ENCODE assay signal across 8 cellular contexts in genomic region chr19:633786-634639, GRCh38. TPM values are rescaled to one million over a fixed set of nuclear protein-coding genes. Genes with fewer than 3 reads are reported as not detected.
DNase-seq lines count a peak whose midpoint lies in the region; ATAC-seq, FAIRE-seq and TF ChIP-seq lines count a peak whose summit lies in the region.

No MANE protein-coding gene starts in this region.

- no peak for DNase-seq in activated CD4-positive, alpha-beta T cell treated with anti-CD3 and anti-CD28 coated beads for 36 hours
- no peak for DNase-seq in activated CD4-positive, alpha-beta T cell treated with anti-CD3 and anti-CD28 coated beads for 1 hour
- DNase-seq in activated naive CD4-positive, alpha-beta T cell treated with anti-CD3 and anti-CD28 coated beads, Interleukin-2, amount 50 U/mL, for 72 hours (ENCODE audit: low spot score in 2 of 2) = no peak
- no peak for DNase-seq in kidney
- DNase-seq in testis = no peak
- no peak for DNase-seq in NCI-H2196 treated with DMSO at 0.1 percent for 48 hours (lab: John Stamatoyannopoulos, UW; ENCODE audit: unreplicated experiment)

- peaks cover 23% of the 10 kb centered on the region for H3K36me3 Mint-ChIP-seq in activated CD4-positive, alpha-beta T cell treated with anti-CD3 and anti-CD28 coated beads for 36 hours (ENCODE audit: low read depth)
- H3K36me3 Mint-ChIP-seq in activated naive CD4-positive, alpha-beta T cell treated with anti-CD3 and anti-CD28 coated beads, Interleukin-2, amount 50 U/mL, for 72 hours = peaks cover 2 to 9% of the 10 kb centered on the region in 2 donors

- H3K4me1 Mint-ChIP-seq in activated CD4-positive, alpha-beta T cell treated with anti-CD3 and anti-CD28 coated beads for 36 hours = peaks cover 27% of the 10 kb centered on the region

- no peak for TF ChIP-seq CTCF in kidney (IDR thresholded peaks at IDR 0.05; ENCODE audit: borderline replicate concordance, extremely low read depth, insufficient read depth)
- no peak for TF ChIP-seq CTCF in testis (IDR thresholded peaks at IDR 0.05)

- POLR2A ChIA-PET in activated CD4-positive, alpha-beta T cell treated with anti-CD3 and anti-CD28 coated beads for 36 hours (lab: Charles Lee) = no interaction called here

- H3K27ac Mint-ChIP-seq in activated CD4-positive, alpha-beta T cell treated with anti-CD3 and anti-CD28 coated beads for 36 hours = peak overlapping the region; percentile 79
- H3K27ac Mint-ChIP-seq in activated naive CD4-positive, alpha-beta T cell treated with anti-CD3 and anti-CD28 coated beads, Interleukin-2, amount 50 U/mL, for 72 hours = peak overlapping the region; percentile 87 to 89

- TF ChIP-seq POLR2A in testis (IDR thresholded peaks at IDR 0.05) = no peak

- H3K27ac ChIP-seq in kidney (ENCODE audit: low read depth in 2 of 2, low read length in 2 of 2) = no peak overlapping the region
- H3K27ac ChIP-seq in testis = peak overlapping the region in 1 of 2 donors; percentile 5

- peaks cover 5 to 16% of the 10 kb centered on the region in 2 donors for H3K4me1 ChIP-seq in kidney (ENCODE audit: control insufficient read depth in 1 of 2, insufficient read depth in 1 of 2, low read depth in 1 of 2, low read length in 2 of 2)
- peaks cover 19% of the 10 kb centered on the region for H3K4me1 ChIP-seq in testis

- peak overlapping the region; percentile 72 to 78 for H3K9ac ChIP-seq in kidney (ENCODE audit: low read length in 2 of 2)

- intact Hi-C loops in activated CD4-positive, alpha-beta T cell treated with anti-CD3 and anti-CD28 coated beads for 36 hours (cut with DNase I, micrococcal nuclease) = loop anchor here (1.0 to 2.0 kb wide), 12 partner anchors 23 to 773 kb away; partner anchors contain the start of genes BSG (in 1 of the 2), CDC34 (in 1 of the 2), DAZAP1 (in 1 of the 2) and HCN2 (in 1 of the 2)
- intact Hi-C loops in kidney (cut with DNase I) (no loop called here), testis (cut with DNase I; ENCODE audit: low total_unique reads) (no loop called here)

- no peaks in the 10 kb centered on the region for H3K9me3 Mint-ChIP-seq in activated CD4-positive, alpha-beta T cell treated with anti-CD3 and anti-CD28 coated beads for 36 hours (ENCODE audit: low read depth)
- no peaks in the 10 kb centered on the region for H3K9me3 Mint-ChIP-seq in activated naive CD4-positive, alpha-beta T cell treated with anti-CD3 and anti-CD28 coated beads, Interleukin-2, amount 50 U/mL, for 72 hours

- FAIRE-seq in kidney (lab: Jason Lieb, UNC) = no peak

- H3K9me3 ChIP-seq in kidney (ENCODE audit: control insufficient read depth in 1 of 2, low read length in 2 of 2) (no peaks in the 10 kb centered on the region), testis (no peaks in the 10 kb centered on the region)

- CTCF ChIA-PET in activated CD4-positive, alpha-beta T cell treated with anti-CD3 and anti-CD28 coated beads for 36 hours (lab: Charles Lee) = interaction anchor here (0.6 to 0.7 kb wide), 2 partner anchors 73 to 350 kb away, joined by 3 read pairs; partner anchors contain the start of gene WDR18

- peak overlapping the region; percentile 67 to 94 for H3K4me3 ChIP-seq in kidney (ENCODE audit: low read length in 2 of 2)
- peak overlapping the region; percentile 77 to 88 for H3K4me3 ChIP-seq in testis

- H3K4me3 Mint-ChIP-seq in activated CD4-positive, alpha-beta T cell treated with anti-CD3 and anti-CD28 coated beads for 36 hours = peak overlapping the region; percentile 97

- 20 to 23% methylated on average over 32 of the region's 32 CpGs for WGBS in testis, 2 donors

- H3K27me3 ChIP-seq in testis = no peaks in the 10 kb centered on the region

- H3K36me3 ChIP-seq in kidney (ENCODE audit: control insufficient read depth in 1 of 2, insufficient read depth in 2 of 2, low read length in 2 of 2) = no peaks in the 10 kb centered on the region
- no peaks in the 10 kb centered on the region for H3K36me3 ChIP-seq in testis (ENCODE audit: low read depth, missing control alignments)

- peak; percentile 18 for ATAC-seq in activated CD4-positive, alpha-beta T cell treated with anti-CD3 and anti-CD28 coated beads for 36 hours
- peak in 1 of 2 donors; percentile 2 for ATAC-seq in activated naive CD4-positive, alpha-beta T cell treated with anti-CD3 and anti-CD28 coated beads, Interleukin-2, amount 50 U/mL, for 72 hours
- no peak for ATAC-seq in GM18868 (IDR thresholded peaks at IDR 0.05; ENCODE audit: unreplicated experiment)
- no peak for ATAC-seq in HG02763 (IDR thresholded peaks at IDR 0.05; ENCODE audit: unreplicated experiment)

- no peaks in the 10 kb centered on the region for H3K27me3 Mint-ChIP-seq in activated CD4-positive, alpha-beta T cell treated with anti-CD3 and anti-CD28 coated beads for 36 hours

RNA-seq across cellular contexts. Expression of gene POLRMT, which starts 0.7 kb away (rescaled TPM):
- total RNA-seq in activated CD4-positive, alpha-beta T cell treated with anti-CD3 and anti-CD28 coated beads for 36 hours = 10 to 100 TPM; 69.0 to 77.4 TPM
- total RNA-seq in activated naive CD4-positive, alpha-beta T cell treated with anti-CD3 and anti-CD28 coated beads, Interleukin-2, amount 50 U/mL, for 72 hours = 10 to 100 TPM; 47.0 to 57.7 TPM
- total RNA-seq in kidney (49.8 TPM), testis (100 to 1,000 TPM; 116 to 137 TPM)
- polyA plus RNA-seq in kidney (ENCODE audit: insufficient read depth, low read depth, low replicate concordance) (117 TPM), testis (ENCODE audit: insufficient read depth, low read depth, low replicate concordance) (178 TPM)

RNA-seq across cellular contexts. Expression of gene FGF22, which starts 5.7 kb away (rescaled TPM):
- not detected for total RNA-seq in activated CD4-positive, alpha-beta T cell treated with anti-CD3 and anti-CD28 coated beads for 36 hours
- not detected for total RNA-seq in activated naive CD4-positive, alpha-beta T cell treated with anti-CD3 and anti-CD28 coated beads, Interleukin-2, amount 50 U/mL, for 72 hours
- total RNA-seq in kidney (0.19 TPM), testis (1 to 10 TPM; 1.8 to 3.1 TPM)
- polyA plus RNA-seq in kidney (ENCODE audit: insufficient read depth, low read depth, low replicate concordance) (0.71 TPM), testis (ENCODE audit: insufficient read depth, low read depth, low replicate concordance) (2.6 TPM)

RNA-seq across cellular contexts. Expression of gene RNF126, which starts 29.0 kb away (rescaled TPM):
- total RNA-seq in activated CD4-positive, alpha-beta T cell treated with anti-CD3 and anti-CD28 coated beads for 36 hours = 10 to 100 TPM; 83.0 to 91.3 TPM
- 10 to 100 TPM; 69.6 to 98.7 TPM for total RNA-seq in activated naive CD4-positive, alpha-beta T cell treated with anti-CD3 and anti-CD28 coated beads, Interleukin-2, amount 50 U/mL, for 72 hours
- total RNA-seq in kidney (38.0 TPM), testis (100 to 1,000 TPM; 148 to 158 TPM)
- polyA plus RNA-seq in kidney (ENCODE audit: insufficient read depth, low read depth, low replicate concordance) (33.3 TPM), testis (ENCODE audit: insufficient read depth, low read depth, low replicate concordance) (107 TPM)

RNA-seq across cellular contexts. Expression of gene FSTL3, which starts 42.2 kb away (rescaled TPM):
- 10 to 100 TPM in 1 of 2 experiments, 1 to 10 TPM in 1; 8.5 to 10.1 TPM for total RNA-seq in activated CD4-positive, alpha-beta T cell treated with anti-CD3 and anti-CD28 coated beads for 36 hours
- total RNA-seq in activated naive CD4-positive, alpha-beta T cell treated with anti-CD3 and anti-CD28 coated beads, Interleukin-2, amount 50 U/mL, for 72 hours = 10 to 100 TPM in 1 of 2 donors, 1 to 10 TPM in 1; 4.1 to 10.1 TPM
- total RNA-seq in kidney (63.0 TPM), testis (100 to 1,000 TPM; 343 to 397 TPM)
- polyA plus RNA-seq in kidney (ENCODE audit: insufficient read depth, low read depth, low replicate concordance) (23.9 TPM), testis (ENCODE audit: insufficient read depth, low read depth, low replicate concordance) (98.6 TPM)

RNA-seq across cellular contexts. Expression of gene HCN2, which starts 44.3 kb away (rescaled TPM):
- total RNA-seq in activated CD4-positive, alpha-beta T cell treated with anti-CD3 and anti-CD28 coated beads for 36 hours = under 1 TPM; 0.48 to 0.53 TPM
- total RNA-seq in activated naive CD4-positive, alpha-beta T cell treated with anti-CD3 and anti-CD28 coated beads, Interleukin-2, amount 50 U/mL, for 72 hours = under 1 TPM; 0.41 to 0.58 TPM
- total RNA-seq in kidney (0.31 TPM), testis (10 to 100 TPM in 1 of 2 donors, 1 to 10 TPM in 1; 6.6 to 12.4 TPM)
- polyA plus RNA-seq in kidney (ENCODE audit: insufficient read depth, low read depth, low replicate concordance) (1.3 TPM), testis (ENCODE audit: insufficient read depth, low read depth, low replicate concordance) (5.5 TPM)

Comparison
In these comparisons a context has a peak if more than half of its experiments do, and no peak if none do; other contexts are left out.
1. intact Hi-C loops: an anchor here in activated CD4-positive, alpha-beta T cell treated with anti-CD3 and anti-CD28 coated beads for 36 hours (1.0 to 2.0 kb wide); none called in kidney and testis.